ENCODE assay signal across 9 cellular contexts in genomic region chr19:47130120-47130588, GRCh38. TPM values are rescaled to one million over a fixed set of nuclear protein-coding genes. Genes with fewer than 3 reads are reported as not detected.
A peak's percentile ranks its signal among the peaks of the same experiment; 100 is the strongest.
DNase-seq lines count a peak whose midpoint lies in the region; ATAC-seq and TF ChIP-seq lines count a peak whose summit lies in the region.
"Had no signal": no experiment of that assay in that cellular context is flagged by ENCODE, and none has a peak within 500 bp of the region (broad histone marks: within the 10 kb centered on the region; RNA-seq: fewer than 3 reads in every experiment).

No MANE protein-coding gene starts in this region.

- H3K4me1 ChIP-seq in lower lobe of right lung (peaks cover 20% of the 10 kb centered on the region), testis (peaks cover 6% of the 10 kb centered on the region)

- H3K4me3 Mint-ChIP-seq in activated CD8-positive, alpha-beta memory T cell treated with anti-CD3 and anti-CD28 coated beads, Interleukin-2, amount 10 ng/mL, durations not matched to agents 7 days and 5 days = peak overlapping the region; percentile 96
- H3K4me3 Mint-ChIP-seq in activated naive CD8-positive, alpha-beta T cell treated with anti-CD3 and anti-CD28 coated beads, Interleukin-2, amount 10 ng/mL, durations not matched to agents 7 days and 5 days = peak overlapping the region; percentile 94

- ATAC-seq in activated CD8-positive, alpha-beta memory T cell treated with anti-CD3 and anti-CD28 coated beads, Interleukin-2, amount 10 ng/mL, durations not matched to agents 7 days and 5 days = no peak
- ATAC-seq in activated naive CD8-positive, alpha-beta T cell treated with anti-CD3 and anti-CD28 coated beads, Interleukin-2, amount 10 ng/mL, durations not matched to agents 7 days and 5 days (ENCODE audit: low read depth) = no peak
- ATAC-seq in lower lobe of right lung = no peak

- peak overlapping the region; percentile 82 for H3K27ac ChIP-seq in lower lobe of right lung
- peak overlapping the region; percentile 86 to 96 for H3K27ac ChIP-seq in testis

- H3K36me3 ChIP-seq in lower lobe of right lung (peaks cover 6% of the 10 kb centered on the region), testis (ENCODE audit: low read depth, missing control alignments) (no peaks in the 10 kb centered on the region)
- H3K36me3 ChIP-seq: ascending aorta had no signal

- H3K9me3 Mint-ChIP-seq in activated CD8-positive, alpha-beta memory T cell treated with anti-CD3 and anti-CD28 coated beads, Interleukin-2, amount 10 ng/mL, durations not matched to agents 7 days and 5 days (ENCODE audit: low read depth) = peaks cover 3% of the 10 kb centered on the region
- H3K9me3 Mint-ChIP-seq in activated naive CD8-positive, alpha-beta T cell treated with anti-CD3 and anti-CD28 coated beads, Interleukin-2, amount 10 ng/mL, durations not matched to agents 7 days and 5 days = no peaks in the 10 kb centered on the region

- peak overlapping the region; percentile 98 for H3K27ac Mint-ChIP-seq in activated CD8-positive, alpha-beta memory T cell treated with anti-CD3 and anti-CD28 coated beads, Interleukin-2, amount 10 ng/mL, durations not matched to agents 7 days and 5 days
- peak overlapping the region; percentile 93 for H3K27ac Mint-ChIP-seq in activated naive CD8-positive, alpha-beta T cell treated with anti-CD3 and anti-CD28 coated beads, Interleukin-2, amount 10 ng/mL, durations not matched to agents 7 days and 5 days

- H3K4me1 Mint-ChIP-seq in activated CD8-positive, alpha-beta memory T cell treated with anti-CD3 and anti-CD28 coated beads, Interleukin-2, amount 10 ng/mL, durations not matched to agents 7 days and 5 days = peaks cover 46% of the 10 kb centered on the region
- H3K4me1 Mint-ChIP-seq in activated naive CD8-positive, alpha-beta T cell treated with anti-CD3 and anti-CD28 coated beads, Interleukin-2, amount 10 ng/mL, durations not matched to agents 7 days and 5 days = peaks cover 38% of the 10 kb centered on the region

- no peaks in the 10 kb centered on the region for H3K27me3 ChIP-seq in lower lobe of right lung (ENCODE audit: low read depth)
- no peaks in the 10 kb centered on the region for H3K27me3 ChIP-seq in testis
- H3K27me3 ChIP-seq: ascending aorta had no signal

- peaks cover 32% of the 10 kb centered on the region for H3K36me3 Mint-ChIP-seq in activated CD8-positive, alpha-beta memory T cell treated with anti-CD3 and anti-CD28 coated beads, Interleukin-2, amount 10 ng/mL, durations not matched to agents 7 days and 5 days
- peaks cover 36% of the 10 kb centered on the region for H3K36me3 Mint-ChIP-seq in activated naive CD8-positive, alpha-beta T cell treated with anti-CD3 and anti-CD28 coated beads, Interleukin-2, amount 10 ng/mL, durations not matched to agents 7 days and 5 days

- TF ChIP-seq CTCF in lower lobe of right lung (IDR thresholded peaks at IDR 0.05) (no peak), testis (IDR thresholded peaks at IDR 0.05) (no peak)

- intact Hi-C loops in lower lobe of right lung (cut with DNase I) = no loop called here
- intact Hi-C loops in testis (cut with DNase I; ENCODE audit: low total_unique reads) = no loop called here

- CTCF ChIA-PET in activated CD8-positive, alpha-beta memory T cell treated with anti-CD3 and anti-CD28 coated beads, Interleukin-2, amount 10 ng/mL, durations not matched to agents 7 days and 5 days (lab: Charles Lee) = interaction anchor here (0.7 to 5.0 kb wide), 12 partner anchors 14 to 117 kb away, joined by 3 to 65 read pairs (median 6); no protein-coding TSS in a partner anchor

- POLR2A ChIA-PET in activated naive CD8-positive, alpha-beta T cell treated with anti-CD3 and anti-CD28 coated beads, Interleukin-2, amount 10 ng/mL, durations not matched to agents 7 days and 5 days (lab: Charles Lee) = interaction anchor here (1.3 to 2.6 kb wide), 7 partner anchors 10 to 114 kb away, joined by 4 to 31 read pairs (median 6); no protein-coding TSS in a partner anchor

- H3K4me3 ChIP-seq in lower lobe of right lung = peak overlapping the region; percentile 83
- peak overlapping the region; percentile 76 to 88 for H3K4me3 ChIP-seq in testis

- WGBS in testis, 2 donors = 44 to 51% methylated on average over 8 of the region's 8 CpGs

- H3K27me3 Mint-ChIP-seq in activated CD8-positive, alpha-beta memory T cell treated with anti-CD3 and anti-CD28 coated beads, Interleukin-2, amount 10 ng/mL, durations not matched to agents 7 days and 5 days = no peaks in the 10 kb centered on the region
- no peaks in the 10 kb centered on the region for H3K27me3 Mint-ChIP-seq in activated naive CD8-positive, alpha-beta T cell treated with anti-CD3 and anti-CD28 coated beads, Interleukin-2, amount 10 ng/mL, durations not matched to agents 7 days and 5 days

- DNase-seq in activated CD8-positive, alpha-beta memory T cell treated with anti-CD3 and anti-CD28 coated beads, Interleukin-2, amount 10 ng/mL, durations not matched to agents 7 days and 5 days = no peak
- no peak for DNase-seq in activated CD8-positive, alpha-beta memory T cell treated with anti-CD3 and anti-CD28 coated beads, Interleukin-2, amount 50 U/mL, for 48 hours
- no peak for DNase-seq in activated naive CD8-positive, alpha-beta T cell treated with anti-CD3 and anti-CD28 coated beads, Interleukin-2, amount 10 ng/mL, durations not matched to agents 7 days and 5 days
- no peak for DNase-seq in lower lobe of right lung
- no peak for DNase-seq in testis
- no peak for DNase-seq in germinal center (ENCODE audit: low spot score)
- DNase-seq in stimulated activated naive CD4-positive, alpha-beta T cell treated with Interleukin-2 at 50 U/mL for 16 hours (lab: John Stamatoyannopoulos, UW) = no peak
- no peak for DNase-seq in NAMALWA (ENCODE audit: low spot score)

- TF ChIP-seq POLR2A in testis (IDR thresholded peaks at IDR 0.05) = no peak

- no peaks in the 10 kb centered on the region for H3K9me3 ChIP-seq in lower lobe of right lung
- no peaks in the 10 kb centered on the region for H3K9me3 ChIP-seq in testis
- H3K9me3 ChIP-seq: ascending aorta had no signal

RNA-seq across cellular contexts. Expression of gene SAE1, which starts 0.5 kb away (rescaled TPM):
- total RNA-seq in activated CD8-positive, alpha-beta memory T cell treated with anti-CD3 and anti-CD28 coated beads, Interleukin-2, amount 10 ng/mL, durations not matched to agents 7 days and 5 days = 100 to 1,000 TPM; 153 to 171 TPM
- 100 to 1,000 TPM; 108 to 114 TPM for total RNA-seq in activated naive CD8-positive, alpha-beta T cell treated with anti-CD3 and anti-CD28 coated beads, Interleukin-2, amount 10 ng/mL, durations not matched to agents 7 days and 5 days
- total RNA-seq in lower lobe of right lung (49.9 TPM), testis (100 to 1,000 TPM; 105 to 124 TPM)
- polyA plus RNA-seq in testis (ENCODE audit: insufficient read depth, low read depth, low replicate concordance) = 185 TPM

RNA-seq across cellular contexts. Expression of gene ZC3H4, which starts 16.6 kb away (rescaled TPM):
- 100 to 1,000 TPM in 1 of 2 experiments, 10 to 100 TPM in 1; 98.9 to 114 TPM for total RNA-seq in activated CD8-positive, alpha-beta memory T cell treated with anti-CD3 and anti-CD28 coated beads, Interleukin-2, amount 10 ng/mL, durations not matched to agents 7 days and 5 days
- 10 to 100 TPM; 84.3 to 86.0 TPM for total RNA-seq in activated naive CD8-positive, alpha-beta T cell treated with anti-CD3 and anti-CD28 coated beads, Interleukin-2, amount 10 ng/mL, durations not matched to agents 7 days and 5 days
- 49.3 TPM for total RNA-seq in lower lobe of right lung
- total RNA-seq in testis = 10 to 100 TPM; 45.2 to 47.3 TPM
- polyA plus RNA-seq in testis (ENCODE audit: insufficient read depth, low read depth, low replicate concordance) = 25.4 TPM
